In genomic region chr11:67637441-67637840, GRCh38 we compare ENCODE assay signal across 17 cellular contexts. TPM values are rescaled to one million over a fixed set of nuclear protein-coding genes. Genes with fewer than 3 reads are reported as not detected.
"Had no signal": no experiment of that assay in that cellular context is flagged by ENCODE, and none has a peak within 500 bp of the region (broad histone marks: within the 10 kb centered on the region; RNA-seq: fewer than 3 reads in every experiment).

No MANE protein-coding gene starts in this region.

RNA-seq across cellular contexts. Expression of gene TBX10, which starts 2.1 kb away (rescaled TPM):
- total RNA-seq: activated CD4-positive, alpha-beta memory T cell treated with anti-CD3 and anti-CD28 coated beads, Interleukin-2, amount 10 ng/mL, durations not matched to agents 7 days and 5 days; activated CD4-positive, alpha-beta T cell treated with anti-CD3 and anti-CD28 coated beads, Interleukin-2, amount 10 ng/mL, durations not matched to agents 7 days and 5 days; activated T-cell treated with anti-CD3 and anti-CD28 coated beads, Interleukin-2, amount 50 U/mL, for 72 hours; astrocyte; bronchial epithelial cell; cardiac septum; cerebellum; dermis microvascular lymphatic vessel endothelial cell; endothelial cell of umbilical vein; esophagus squamous epithelium; fibroblast of lung; fibroblast of villous mesenchyme; gastroesophageal sphincter; glomerular endothelial cell; WTC11 had no signal
- polyA plus RNA-seq: endothelial cell of umbilical vein, esophagus, fibroblast of lung, heart right ventricle had no signal

RNA-seq across cellular contexts. Expression of gene ACY3, which starts 13.1 kb away (rescaled TPM):
- total RNA-seq: astrocyte, bronchial epithelial cell, cardiac septum, dermis microvascular lymphatic vessel endothelial cell, endothelial cell of umbilical vein, fibroblast of lung, fibroblast of villous mesenchyme, gastroesophageal sphincter, glomerular endothelial cell, heart right ventricle, WTC11 had no signal
- polyA plus RNA-seq: endothelial cell of umbilical vein, fibroblast of lung, heart right ventricle had no signal

RNA-seq across cellular contexts. Expression of gene ALDH3B2, which starts 37.0 kb away (rescaled TPM):
- total RNA-seq: activated CD4-positive, alpha-beta memory T cell treated with anti-CD3 and anti-CD28 coated beads, Interleukin-2, amount 10 ng/mL, durations not matched to agents 7 days and 5 days; activated CD4-positive, alpha-beta T cell treated with anti-CD3 and anti-CD28 coated beads, Interleukin-2, amount 10 ng/mL, durations not matched to agents 7 days and 5 days; activated T-cell treated with anti-CD3 and anti-CD28 coated beads, Interleukin-2, amount 50 U/mL, for 72 hours; astrocyte; cardiac septum; cerebellum; dermis microvascular lymphatic vessel endothelial cell; endothelial cell of umbilical vein; fibroblast of lung; fibroblast of villous mesenchyme; glomerular endothelial cell; heart right ventricle had no signal
- polyA plus RNA-seq: endothelial cell of umbilical vein, fibroblast of lung had no signal
